1 cellular context compared by ENCODE assay signal in genomic region chr20:54207743-54208491, GRCh38.
TF ChIP-seq lines count a peak whose summit lies in the region.

A gene with protein sequence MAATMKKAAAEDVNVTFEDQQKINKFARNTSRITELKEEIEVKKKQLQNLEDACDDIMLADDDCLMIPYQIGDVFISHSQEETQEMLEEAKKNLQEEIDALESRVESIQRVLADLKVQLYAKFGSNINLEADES (plus strand): TSS chr20:54208087. CDS start chr20:54208101, 14 bp downstream.

TF ChIP-seq in HepG2, 621 proteins besides CTCF, POLR2A, EP300 and RAD21 (continued from another document and continues in another):
- TF ChIP-seq KIAA2018 (CRISPR knock-in tag; IDR thresholded peaks at IDR 0.05; ENCODE audit: borderline replicate concordance) = peak; percentile 56; the same call in 1 of the 2 replicates
- peak; percentile 96 for TF ChIP-seq TAF1 (CRISPR knock-in tag; IDR thresholded peaks at IDR 0.05)
- no peak for TF ChIP-seq FLYWCH1 (CRISPR knock-in tag; IDR thresholded peaks at IDR 0.05)
- no peak for TF ChIP-seq SRF (IDR thresholded peaks at IDR 0.05; ENCODE audit: low read depth, low read length)
- 0 out of 2 replicates have a peak, but pooled peaks have one; percentile 87 for TF ChIP-seq ZNF747 (CRISPR knock-in tag; IDR thresholded peaks at IDR 0.05; ENCODE audit: borderline replicate concordance)
- peak; percentile 43 for TF ChIP-seq ARNTL (CRISPR knock-in tag; IDR thresholded peaks at IDR 0.05)
- TF ChIP-seq MEIS2 (CRISPR knock-in tag; IDR thresholded peaks at IDR 0.05) = peak; percentile 94
- TF ChIP-seq XRCC5 (optimal IDR thresholded peaks at IDR 0.05; ENCODE audit: low read length) = peak; percentile 100
- TF ChIP-seq ZNF275 (CRISPR knock-in tag; IDR thresholded peaks at IDR 0.05; ENCODE audit: borderline replicate concordance) = peak; percentile 82
- peak; percentile 84; the same call in 1 of the 2 replicates for TF ChIP-seq MTA1 (CRISPR knock-in tag; IDR thresholded peaks at IDR 0.05; ENCODE audit: borderline replicate concordance)
- TF ChIP-seq NCOR1 (IDR thresholded peaks at IDR 0.05; ENCODE audit: borderline replicate concordance, low read length) = peak; percentile 47; the same call in 1 of the 2 replicates
- TF ChIP-seq SUZ12 (IDR thresholded peaks at IDR 0.05; ENCODE audit: low read depth, low read length) = no peak
- TF ChIP-seq ZSCAN31 (CRISPR knock-in tag; IDR thresholded peaks at IDR 0.05; ENCODE audit: low read depth) = peak; percentile 97
- no peak for TF ChIP-seq SRSF1 (optimal IDR thresholded peaks at IDR 0.05; ENCODE audit: low read depth, low read length)
- TF ChIP-seq CEBPZ (IDR thresholded peaks at IDR 0.05; ENCODE audit: low read length) = no peak
- TF ChIP-seq, protein P1, sequence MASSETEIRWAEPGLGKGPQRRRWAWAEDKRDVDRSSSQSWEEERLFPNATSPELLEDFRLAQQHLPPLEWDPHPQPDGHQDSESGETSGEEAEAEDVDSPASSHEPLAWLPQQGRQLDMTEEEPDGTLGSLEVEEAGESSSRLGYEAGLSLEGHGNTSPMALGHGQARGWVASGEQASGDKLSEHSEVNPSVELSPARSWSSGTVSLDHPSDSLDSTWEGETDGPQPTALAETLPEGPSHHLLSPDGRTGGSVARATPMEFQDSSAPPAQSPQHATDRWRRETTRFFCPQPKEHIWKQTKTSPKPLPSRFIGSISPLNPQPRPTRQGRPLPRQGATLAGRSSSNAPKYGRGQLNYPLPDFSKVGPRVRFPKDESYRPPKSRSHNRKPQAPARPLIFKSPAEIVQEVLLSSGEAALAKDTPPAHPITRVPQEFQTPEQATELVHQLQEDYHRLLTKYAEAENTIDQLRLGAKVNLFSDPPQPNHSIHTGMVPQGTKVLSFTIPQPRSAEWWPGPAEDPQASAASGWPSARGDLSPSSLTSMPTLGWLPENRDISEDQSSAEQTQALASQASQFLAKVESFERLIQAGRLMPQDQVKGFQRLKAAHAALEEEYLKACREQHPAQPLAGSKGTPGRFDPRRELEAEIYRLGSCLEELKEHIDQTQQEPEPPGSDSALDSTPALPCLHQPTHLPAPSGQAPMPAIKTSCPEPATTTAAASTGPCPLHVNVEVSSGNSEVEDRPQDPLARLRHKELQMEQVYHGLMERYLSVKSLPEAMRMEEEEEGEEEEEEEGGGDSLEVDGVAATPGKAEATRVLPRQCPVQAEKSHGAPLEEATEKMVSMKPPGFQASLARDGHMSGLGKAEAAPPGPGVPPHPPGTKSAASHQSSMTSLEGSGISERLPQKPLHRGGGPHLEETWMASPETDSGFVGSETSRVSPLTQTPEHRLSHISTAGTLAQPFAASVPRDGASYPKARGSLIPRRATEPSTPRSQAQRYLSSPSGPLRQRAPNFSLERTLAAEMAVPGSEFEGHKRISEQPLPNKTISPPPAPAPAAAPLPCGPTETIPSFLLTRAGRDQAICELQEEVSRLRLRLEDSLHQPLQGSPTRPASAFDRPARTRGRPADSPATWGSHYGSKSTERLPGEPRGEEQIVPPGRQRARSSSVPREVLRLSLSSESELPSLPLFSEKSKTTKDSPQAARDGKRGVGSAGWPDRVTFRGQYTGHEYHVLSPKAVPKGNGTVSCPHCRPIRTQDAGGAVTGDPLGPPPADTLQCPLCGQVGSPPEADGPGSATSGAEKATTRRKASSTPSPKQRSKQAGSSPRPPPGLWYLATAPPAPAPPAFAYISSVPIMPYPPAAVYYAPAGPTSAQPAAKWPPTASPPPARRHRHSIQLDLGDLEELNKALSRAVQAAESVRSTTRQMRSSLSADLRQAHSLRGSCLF (CRISPR knock-in tag; IDR thresholded peaks at IDR 0.05; ENCODE audit: borderline replicate concordance) = peak; percentile 66; the same call in 1 of the 2 replicates
- peak; percentile 85 for TF ChIP-seq KAT7 (CRISPR knock-in tag; IDR thresholded peaks at IDR 0.05; ENCODE audit: borderline replicate concordance)
- peak; percentile 88; the same call in 1 of the 2 replicates for TF ChIP-seq GFI1 (CRISPR knock-in tag; IDR thresholded peaks at IDR 0.05; ENCODE audit: borderline replicate concordance)
- TF ChIP-seq, protein P2, sequence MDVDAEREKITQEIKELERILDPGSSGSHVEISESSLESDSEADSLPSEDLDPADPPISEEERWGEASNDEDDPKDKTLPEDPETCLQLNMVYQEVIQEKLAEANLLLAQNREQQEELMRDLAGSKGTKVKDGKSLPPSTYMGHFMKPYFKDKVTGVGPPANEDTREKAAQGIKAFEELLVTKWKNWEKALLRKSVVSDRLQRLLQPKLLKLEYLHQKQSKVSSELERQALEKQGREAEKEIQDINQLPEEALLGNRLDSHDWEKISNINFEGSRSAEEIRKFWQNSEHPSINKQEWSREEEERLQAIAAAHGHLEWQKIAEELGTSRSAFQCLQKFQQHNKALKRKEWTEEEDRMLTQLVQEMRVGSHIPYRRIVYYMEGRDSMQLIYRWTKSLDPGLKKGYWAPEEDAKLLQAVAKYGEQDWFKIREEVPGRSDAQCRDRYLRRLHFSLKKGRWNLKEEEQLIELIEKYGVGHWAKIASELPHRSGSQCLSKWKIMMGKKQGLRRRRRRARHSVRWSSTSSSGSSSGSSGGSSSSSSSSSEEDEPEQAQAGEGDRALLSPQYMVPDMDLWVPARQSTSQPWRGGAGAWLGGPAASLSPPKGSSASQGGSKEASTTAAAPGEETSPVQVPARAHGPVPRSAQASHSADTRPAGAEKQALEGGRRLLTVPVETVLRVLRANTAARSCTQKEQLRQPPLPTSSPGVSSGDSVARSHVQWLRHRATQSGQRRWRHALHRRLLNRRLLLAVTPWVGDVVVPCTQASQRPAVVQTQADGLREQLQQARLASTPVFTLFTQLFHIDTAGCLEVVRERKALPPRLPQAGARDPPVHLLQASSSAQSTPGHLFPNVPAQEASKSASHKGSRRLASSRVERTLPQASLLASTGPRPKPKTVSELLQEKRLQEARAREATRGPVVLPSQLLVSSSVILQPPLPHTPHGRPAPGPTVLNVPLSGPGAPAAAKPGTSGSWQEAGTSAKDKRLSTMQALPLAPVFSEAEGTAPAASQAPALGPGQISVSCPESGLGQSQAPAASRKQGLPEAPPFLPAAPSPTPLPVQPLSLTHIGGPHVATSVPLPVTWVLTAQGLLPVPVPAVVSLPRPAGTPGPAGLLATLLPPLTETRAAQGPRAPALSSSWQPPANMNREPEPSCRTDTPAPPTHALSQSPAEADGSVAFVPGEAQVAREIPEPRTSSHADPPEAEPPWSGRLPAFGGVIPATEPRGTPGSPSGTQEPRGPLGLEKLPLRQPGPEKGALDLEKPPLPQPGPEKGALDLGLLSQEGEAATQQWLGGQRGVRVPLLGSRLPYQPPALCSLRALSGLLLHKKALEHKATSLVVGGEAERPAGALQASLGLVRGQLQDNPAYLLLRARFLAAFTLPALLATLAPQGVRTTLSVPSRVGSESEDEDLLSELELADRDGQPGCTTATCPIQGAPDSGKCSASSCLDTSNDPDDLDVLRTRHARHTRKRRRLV (CRISPR knock-in tag; IDR thresholded peaks at IDR 0.05) = no peak
- TF ChIP-seq ATF1 (CRISPR knock-in tag; IDR thresholded peaks at IDR 0.05) = no peak
- peak; percentile 28; the same call in 1 of the 2 replicates for TF ChIP-seq ARID2 (CRISPR knock-in tag; IDR thresholded peaks at IDR 0.05; ENCODE audit: borderline replicate concordance)
- peak; percentile 83 for TF ChIP-seq ZSCAN5A (CRISPR knock-in tag; IDR thresholded peaks at IDR 0.05; ENCODE audit: borderline replicate concordance)
- no peak for TF ChIP-seq ZNF251 (CRISPR knock-in tag; IDR thresholded peaks at IDR 0.05)
- TF ChIP-seq ZKSCAN1 (IDR thresholded peaks at IDR 0.05; ENCODE audit: low read length) = peak; percentile 48; the same call in 1 of the 2 replicates
- TF ChIP-seq ZNF614 (CRISPR knock-in tag; IDR thresholded peaks at IDR 0.05; ENCODE audit: borderline replicate concordance) = peak; percentile 98; the same call in 1 of the 2 replicates
- TF ChIP-seq ZNF7 (CRISPR knock-in tag; IDR thresholded peaks at IDR 0.05) = peak; percentile 3; the same call in 1 of the 2 replicates
